19 cellular contexts compared by ENCODE assay signal in genomic region chr3:152334761-152335160, GRCh38.
DNase-seq lines count a peak whose midpoint lies in the region; ATAC-seq, FAIRE-seq and TF ChIP-seq lines count a peak whose summit lies in the region.
"Had no signal": no experiment of that assay in that cellular context is flagged by ENCODE, and none has a peak within 500 bp of the region (broad histone marks: within the 10 kb centered on the region; RNA-seq: fewer than 3 reads in every experiment).

No MANE protein-coding gene starts in this region.

- DNase-seq in CD14-positive monocyte (ENCODE audit: low spot score) (no peak), GM12891 (ENCODE audit: insufficient read length, low spot score) (no peak), NCI-H524 (lab: John Stamatoyannopoulos, UW) (no peak), NCI-H1092 (lab: John Stamatoyannopoulos, UW) (no peak), erythroblast (lab: John Stamatoyannopoulos, UW) (no peak), D721Med (ENCODE audit: insufficient read length, low spot score) (no peak)
- no peak for DNase-seq in naive thymus-derived CD8-positive, alpha-beta T cell
- DNase-seq: BE2C; DMS79; foreskin keratinocyte; H7; NCI-H2029 treated with DMSO at 0.1 percent for 48 hours; NCI-H524 treated with DMSO at 0.1 percent for 48 hours; SK-N-SH; stimulated activated CD4-positive, alpha-beta T cell treated with anti-CD3 and anti-CD28 coated beads, Interleukin-15, amount 100 ng/mL, for 24 hours; testis had no signal

- peaks cover 20 to 38% of the 10 kb centered on the region in 2 donors for H3K36me3 Mint-ChIP-seq in CD14-positive monocyte
- H3K36me3 Mint-ChIP-seq in activated T-helper 17 cell treated with anti-CD3 and anti-CD28 coated beads, Interleukin-2, amount 50 U/mL, for 72 hours (ENCODE audit: low read depth) = peaks cover 93% of the 10 kb centered on the region
- peaks cover 0 to 80% (median 11%) of the 10 kb centered on the region in 3 donors for H3K36me3 Mint-ChIP-seq in naive thymus-derived CD8-positive, alpha-beta T cell

- 0 out of 2 replicates have a peak, but pooled peaks have one; percentile 41 for TF ChIP-seq POLR2A in GM12891 (IDR thresholded peaks at IDR 0.05; ENCODE audit: low read depth, low read length)
- no peak for TF ChIP-seq POLR2A in erythroblast (IDR thresholded peaks at IDR 0.05; ENCODE audit: low read length)

- intact Hi-C loops in CD14-positive monocyte (cut with micrococcal nuclease) = no loop called here

- FAIRE-seq in GM12891 (lab: Jason Lieb, UNC) = no peak
- no peak for FAIRE-seq in D721Med (lab: Jason Lieb, UNC)
- FAIRE-seq: endometrium had no signal

- peaks cover 56% of the 10 kb centered on the region for H3K4me1 Mint-ChIP-seq in CD14-positive monocyte
- peaks cover 56% of the 10 kb centered on the region for H3K4me1 Mint-ChIP-seq in activated T-helper 17 cell treated with anti-CD3 and anti-CD28 coated beads, Interleukin-2, amount 50 U/mL, for 72 hours
- peaks cover 46 to 92% (median 79%) of the 10 kb centered on the region in 4 donors for H3K4me1 Mint-ChIP-seq in naive thymus-derived CD8-positive, alpha-beta T cell

- H3K9me3 Mint-ChIP-seq in CD14-positive monocyte = no peaks in the 10 kb centered on the region
- H3K9me3 Mint-ChIP-seq in activated T-helper 17 cell treated with anti-CD3 and anti-CD28 coated beads, Interleukin-2, amount 50 U/mL, for 72 hours = no peaks in the 10 kb centered on the region
- H3K9me3 Mint-ChIP-seq in naive thymus-derived CD8-positive, alpha-beta T cell = no peaks in the 10 kb centered on the region

- POLR2A ChIA-PET in naive thymus-derived CD8-positive, alpha-beta T cell (lab: Charles Lee) = no interaction called here

- ATAC-seq in activated T-helper 17 cell treated with anti-CD3 and anti-CD28 coated beads, Interleukin-2, amount 50 U/mL, for 72 hours (replicated peaks) = peak; percentile 30
- ATAC-seq in naive thymus-derived CD8-positive, alpha-beta T cell = no peak
- ATAC-seq: foreskin keratinocyte, left lobe of liver had no signal

- H3K27ac Mint-ChIP-seq in CD14-positive monocyte = peak overlapping the region in 4 of 7 donors; percentile 30 to 86 (median 62)
- peak overlapping the region; percentile 93 for H3K27ac Mint-ChIP-seq in activated T-helper 17 cell treated with anti-CD3 and anti-CD28 coated beads, Interleukin-2, amount 50 U/mL, for 72 hours
- peak overlapping the region in 9 of 10 donors; percentile 29 to 87 (median 80) for H3K27ac Mint-ChIP-seq in naive thymus-derived CD8-positive, alpha-beta T cell

- no peak for TF ChIP-seq CTCF in CD14-positive monocyte (IDR thresholded peaks at IDR 0.05)
- TF ChIP-seq CTCF in D721Med (IDR thresholded peaks at IDR 0.05; ENCODE audit: insufficient read depth, missing control alignments) = no peak

- H3K27me3 Mint-ChIP-seq in CD14-positive monocyte (ENCODE audit: low read depth in 3 of 3) = no peaks in the 10 kb centered on the region
- H3K27me3 Mint-ChIP-seq in activated T-helper 17 cell treated with anti-CD3 and anti-CD28 coated beads, Interleukin-2, amount 50 U/mL, for 72 hours = no peaks in the 10 kb centered on the region
- no peaks in the 10 kb centered on the region for H3K27me3 Mint-ChIP-seq in naive thymus-derived CD8-positive, alpha-beta T cell

- no peak overlapping the region for H3K4me3 Mint-ChIP-seq in CD14-positive monocyte
- H3K4me3 Mint-ChIP-seq in activated T-helper 17 cell treated with anti-CD3 and anti-CD28 coated beads, Interleukin-2, amount 50 U/mL, for 72 hours = peak overlapping the region; percentile 71
- H3K4me3 Mint-ChIP-seq in naive thymus-derived CD8-positive, alpha-beta T cell = peak overlapping the region in 8 of 10 donors; percentile 3 to 53 (median 30)

TF ChIP-seq in GM12891, 5 proteins besides CTCF, POLR2A, EP300 and RAD21:
- TF ChIP-seq POU2F2 (IDR thresholded peaks at IDR 0.05; ENCODE audit: low read depth, low read length) = no peak
- no peak for TF ChIP-seq PAX5 (IDR thresholded peaks at IDR 0.05; ENCODE audit: insufficient read depth, low read length, severe bottlenecking)
- TF ChIP-seq SPI1 (IDR thresholded peaks at IDR 0.05; ENCODE audit: low read depth, low read length) = no peak
- no peak for TF ChIP-seq TAF1 (IDR thresholded peaks at IDR 0.05; ENCODE audit: low read depth, low read length)
- 0 out of 2 replicates have a peak, but pooled peaks have one; percentile 21 for TF ChIP-seq POLR2AphosphoS5 (IDR thresholded peaks at IDR 0.05; ENCODE audit: low read depth, low read length)

Comparison
In these comparisons a context has a peak if more than half of its experiments do, and no peak if none do; other contexts are left out.
1. H3K4me3 Mint-ChIP-seq: peak in activated T-helper 17 cell treated with anti-CD3 and anti-CD28 coated beads, Interleukin-2, amount 50 U/mL, for 72 hours (single experiment) and naive thymus-derived CD8-positive, alpha-beta T cell (8 of 10); none in CD14-positive monocyte (0 of 2).
2. Peak in every context shown above with its lines, with median percentiles within 50 percentile points of each other: H3K27ac Mint-ChIP-seq.